22 cellular contexts compared by ENCODE assay signal in genomic region chr3:140359198-140359995, GRCh38.
"Had no signal": no experiment of that assay in that cellular context is flagged by ENCODE, and none has a peak within 500 bp of the region (broad histone marks: within the 10 kb centered on the region; RNA-seq: fewer than 3 reads in every experiment).

No MANE protein-coding gene starts in this region.

- H3K4me1 ChIP-seq: body of pancreas, gastroesophageal sphincter, spleen, upper lobe of left lung had no signal

- H3K27ac Mint-ChIP-seq: activated CD4-positive, alpha-beta memory T cell treated with anti-CD3 and anti-CD28 coated beads, Interleukin-2, amount 10 ng/mL, durations not matched to agents 7 days and 5 days; activated CD4-positive, alpha-beta T cell treated with anti-CD3 and anti-CD28 coated beads, Interleukin-2, amount 10 ng/mL, durations not matched to agents 24 days and 14 days; activated naive CD8-positive, alpha-beta T cell treated with anti-CD3 and anti-CD28 coated beads, Interleukin-2, amount 50 U/mL, for 24 hours; activated T-helper 1 cell treated with anti-CD3 and anti-CD28 coated beads, Interleukin-12 subunit alpha, Interleukin-12 subunit beta, Interleukin-2, Interleukin-4 antibody, amounts not matched to agents 30 ng/mL and 10 ng/mL and 1 ng/mL, durations not matched to agents 14 hours and 24 hours and 36 hours; natural killer cell; progenitor cell of endocrine pancreas had no signal

- DNase-seq: activated CD4-positive, alpha-beta memory T cell treated with anti-CD3 and anti-CD28 coated beads, Interleukin-2, amount 10 ng/mL, durations not matched to agents 7 days and 5 days; activated CD4-positive, alpha-beta T cell treated with anti-CD3 and anti-CD28 coated beads, Interleukin-2, amount 10 ng/mL, durations not matched to agents 24 days and 14 days; activated gamma-delta T cell; activated naive CD4-positive, alpha-beta T cell treated with anti-CD3 and anti-CD28 coated beads, Interleukin-2, amount 50 U/mL, for 16 hours; activated naive CD8-positive, alpha-beta T cell treated with anti-CD3 and anti-CD28 coated beads, Interleukin-2, amount 50 U/mL, for 24 hours; body of pancreas; cortex of kidney; head of caudate nucleus; hypothalamus; left ventricle myocardium superior; midbrain; natural killer cell; retina; spleen; stimulated activated CD4-positive, alpha-beta T cell treated with anti-CD3 and anti-CD28 coated beads, Interleukin-4, amount 100 ng/mL, for 1 hour; stimulated activated naive CD8-positive, alpha-beta T cell treated with anti-CD3 and anti-CD28 coated beads, Interleukin-15, Interleukin-2, amounts not matched to agents 100 U/mL and 50 U/mL, for 24 hours; upper lobe of left lung had no signal

- H3K4me3 ChIP-seq: body of pancreas, cardiac muscle cell, gastroesophageal sphincter, spleen, upper lobe of left lung had no signal

- H3K36me3 Mint-ChIP-seq: natural killer cell had no signal

- H3K9me3 ChIP-seq: body of pancreas, gastroesophageal sphincter, spleen, upper lobe of left lung had no signal

- H3K27me3 ChIP-seq: body of pancreas, cardiac muscle cell, gastroesophageal sphincter, upper lobe of left lung had no signal

- H3K27me3 Mint-ChIP-seq: activated CD4-positive, alpha-beta memory T cell treated with anti-CD3 and anti-CD28 coated beads, Interleukin-2, amount 10 ng/mL, durations not matched to agents 7 days and 5 days had no signal

- H3K27ac ChIP-seq: body of pancreas, cardiac muscle cell, epithelial cell of prostate, gastroesophageal sphincter, spleen, upper lobe of left lung had no signal

- H3K36me3 ChIP-seq: cardiac muscle cell, gastroesophageal sphincter, spleen, upper lobe of left lung had no signal

- ATAC-seq: activated naive CD8-positive, alpha-beta T cell treated with anti-CD3 and anti-CD28 coated beads, Interleukin-2, amount 50 U/mL, for 24 hours; body of pancreas; gastroesophageal sphincter; left ventricle myocardium superior; natural killer cell; stimulated activated naive CD8-positive, alpha-beta T cell treated with anti-CD3 and anti-CD28 coated beads, Interleukin-15, Interleukin-2, amounts not matched to agents 100 U/mL and 50 U/mL, for 24 hours had no signal

- H3K4me3 Mint-ChIP-seq: activated CD4-positive, alpha-beta memory T cell treated with anti-CD3 and anti-CD28 coated beads, Interleukin-2, amount 10 ng/mL, durations not matched to agents 7 days and 5 days; activated CD4-positive, alpha-beta T cell treated with anti-CD3 and anti-CD28 coated beads, Interleukin-2, amount 10 ng/mL, durations not matched to agents 24 days and 14 days; activated naive CD8-positive, alpha-beta T cell treated with anti-CD3 and anti-CD28 coated beads, Interleukin-2, amount 50 U/mL, for 24 hours; activated T-helper 1 cell treated with anti-CD3 and anti-CD28 coated beads, Interleukin-12 subunit alpha, Interleukin-12 subunit beta, Interleukin-2, Interleukin-4 antibody, amounts not matched to agents 30 ng/mL and 10 ng/mL and 1 ng/mL, durations not matched to agents 14 hours and 24 hours and 36 hours; natural killer cell had no signal

- H3K4me1 Mint-ChIP-seq: activated CD4-positive, alpha-beta memory T cell treated with anti-CD3 and anti-CD28 coated beads, Interleukin-2, amount 10 ng/mL, durations not matched to agents 7 days and 5 days; activated CD4-positive, alpha-beta T cell treated with anti-CD3 and anti-CD28 coated beads, Interleukin-2, amount 10 ng/mL, durations not matched to agents 24 days and 14 days; activated naive CD8-positive, alpha-beta T cell treated with anti-CD3 and anti-CD28 coated beads, Interleukin-2, amount 50 U/mL, for 24 hours; natural killer cell had no signal

- H3K9me3 Mint-ChIP-seq: activated CD4-positive, alpha-beta memory T cell treated with anti-CD3 and anti-CD28 coated beads, Interleukin-2, amount 10 ng/mL, durations not matched to agents 7 days and 5 days; activated CD4-positive, alpha-beta T cell treated with anti-CD3 and anti-CD28 coated beads, Interleukin-2, amount 10 ng/mL, durations not matched to agents 24 days and 14 days; activated naive CD8-positive, alpha-beta T cell treated with anti-CD3 and anti-CD28 coated beads, Interleukin-2, amount 50 U/mL, for 24 hours; activated T-helper 1 cell treated with anti-CD3 and anti-CD28 coated beads, Interleukin-12 subunit alpha, Interleukin-12 subunit beta, Interleukin-2, Interleukin-4 antibody, amounts not matched to agents 30 ng/mL and 10 ng/mL and 1 ng/mL, durations not matched to agents 14 hours and 24 hours and 36 hours; natural killer cell had no signal
